13 cellular contexts compared by ENCODE assay signal in genomic region chr10:28664369-28664740, GRCh38. TPM values are rescaled to one million over a fixed set of nuclear protein-coding genes. Genes with fewer than 3 reads are reported as not detected.
DNase-seq lines count a peak whose midpoint lies in the region; ATAC-seq, FAIRE-seq and TF ChIP-seq lines count a peak whose summit lies in the region.
"Had no signal": no experiment of that assay in that cellular context is flagged by ENCODE, and none has a peak within 500 bp of the region (broad histone marks: within the 10 kb centered on the region; RNA-seq: fewer than 3 reads in every experiment).

No MANE protein-coding gene starts in this region.

- H3K27ac ChIP-seq in A549 (peak overlapping the region; percentile 47 to 67; a peak in 5 of 6 replicates), coronary artery (peak overlapping the region; percentile 26 to 52), mesenchymal stem cell (ENCODE audit: low read length, poor library complexity, severe bottlenecking) (no peak overlapping the region), testis (no peak overlapping the region)
- H3K27ac ChIP-seq: transverse colon, VCaP had no signal

- POLR2A ChIA-PET in A549 (lab: Yijun Ruan, JAX) = interaction anchor here (1.1 to 1.5 kb wide), 2 partner anchors 13 to 327 kb away, joined by 6 to 9 read pairs; partner anchors contain the start of gene BAMBI

- H3K36me3 ChIP-seq in mesenchymal stem cell (ENCODE audit: control insufficient read depth in 1 of 2, insufficient read depth in 2 of 2, low read depth in 1 of 2, low read length in 2 of 2) = no peaks in the 10 kb centered on the region
- H3K36me3 ChIP-seq in testis (ENCODE audit: low read depth, missing control alignments) = no peaks in the 10 kb centered on the region
- H3K36me3 ChIP-seq: transverse colon had no signal

- DNase-seq in A549 (ENCODE audit: low read depth in 1 of 2, low spot score in 1 of 2) = no peak
- DNase-seq in LHCN-M2 (ENCODE audit: low read depth) = peak; percentile 31
- DNase-seq in coronary artery (ENCODE audit: low spot score) = no peak
- peak; percentile 88 for DNase-seq in mesenchymal stem cell
- DNase-seq in NCI-H1092 (lab: John Stamatoyannopoulos, UW) = no peak
- no peak for DNase-seq in NCI-H774 (lab: John Stamatoyannopoulos, UW)
- DNase-seq in testis = no peak
- DNase-seq in stimulated activated CD4-positive, alpha-beta T cell treated with anti-CD3 and anti-CD28 coated beads, Interleukin-12 subunit alpha, Interleukin-12 subunit beta, amount 100 ng/mL, for 4 hours = no peak
- DNase-seq: SIG-M5 had no signal

- H3K9ac ChIP-seq in mesenchymal stem cell (ENCODE audit: low read length) = peak overlapping the region; percentile 17

- H3K79me1 ChIP-seq in mesenchymal stem cell (replicated peaks; ENCODE audit: low read length, poor library complexity, severe bottlenecking) = no peaks in the 10 kb centered on the region

- H3K27me3 ChIP-seq in mesenchymal stem cell (ENCODE audit: control insufficient read depth in 1 of 2, insufficient read depth in 1 of 2, low read length in 2 of 2) (peaks cover 21 to 29% of the 10 kb centered on the region in 2 experiments), testis (no peaks in the 10 kb centered on the region)

- no peak overlapping the region for H2AFZ ChIP-seq in mesenchymal stem cell (ENCODE audit: low read depth, low read length)

- TF ChIP-seq POLR2A in A549 (IDR thresholded peaks at IDR 0.05; ENCODE audit: low read length) (no peak), testis (IDR thresholded peaks at IDR 0.05) (no peak)

- no peak overlapping the region for H2BK12ac ChIP-seq in mesenchymal stem cell (ENCODE audit: low read length in 2 of 2)

- 34% methylated on average over 6 of the region's 6 CpGs for WGBS in A549 (ENCODE audit: missing lambda C conversion rate)
- 43% methylated on average over 6 of the region's 6 CpGs for WGBS in mesenchymal stem cell
- WGBS in testis, 2 donors = 70% methylated on average over 6 of the region's 6 CpGs

- CTCF ChIA-PET in A549 (lab: Yijun Ruan, JAX) = interaction anchor here (0.6 to 5.0 kb wide), 96 partner anchors 8 to 934 kb away, joined by 3 to 57 read pairs (median 4); no protein-coding TSS in a partner anchor

- peak overlapping the region; percentile 49 for H4K8ac ChIP-seq in mesenchymal stem cell (ENCODE audit: low read length)

- no peak for ATAC-seq in A549

- no peak for FAIRE-seq in A549 (lab: Jason Lieb, UNC)

- H4K91ac ChIP-seq in mesenchymal stem cell (ENCODE audit: low read length) = no peak overlapping the region

- no peak overlapping the region for H3K14ac ChIP-seq in mesenchymal stem cell (ENCODE audit: low read length in 2 of 2)

- no peaks in the 10 kb centered on the region for H3K9me3 ChIP-seq in A549
- peaks cover 2% of the 10 kb centered on the region for H3K9me3 ChIP-seq in mesenchymal stem cell (ENCODE audit: control insufficient read depth, low read length)
- no peaks in the 10 kb centered on the region for H3K9me3 ChIP-seq in testis
- H3K9me3 ChIP-seq: transverse colon had no signal

- H2BK120ac ChIP-seq in mesenchymal stem cell (ENCODE audit: low read depth, low read length) = no peak overlapping the region

- TF ChIP-seq EP300 in A549 (IDR thresholded peaks at IDR 0.05) = no peak

- no peak for TF ChIP-seq RAD21 in A549 (conservative IDR thresholded peaks at IDR 0.05 in 1 of 2, IDR thresholded peaks at IDR 0.05 in 1 of 2)

- no peak overlapping the region for H3K18ac ChIP-seq in mesenchymal stem cell (ENCODE audit: low read depth in 1 of 2, low read length in 2 of 2)

- H3K4me1 ChIP-seq in A549 (peaks cover 28% of the 10 kb centered on the region), mesenchymal stem cell (ENCODE audit: control insufficient read depth, insufficient read depth, low read depth, low read length) (peaks cover 7% of the 10 kb centered on the region), testis (peaks cover 9% of the 10 kb centered on the region)

- H3K4ac ChIP-seq in mesenchymal stem cell (ENCODE audit: low read depth in 1 of 2, low read length in 2 of 2) = no peak overlapping the region

- H2AK5ac ChIP-seq in mesenchymal stem cell (ENCODE audit: low read length, severe bottlenecking) = no peak overlapping the region

- TF ChIP-seq CTCF in A549 (IDR thresholded peaks at IDR 0.05) = no peak
- TF ChIP-seq CTCF in coronary artery (IDR thresholded peaks at IDR 0.05) = no peak
- TF ChIP-seq CTCF in testis (IDR thresholded peaks at IDR 0.05) = no peak

- H3K23ac ChIP-seq in mesenchymal stem cell (ENCODE audit: low read length in 2 of 2) = no peak overlapping the region

- H3K4me2 ChIP-seq in A549 = peak overlapping the region; percentile 52
- no peak overlapping the region for H3K4me2 ChIP-seq in mesenchymal stem cell (ENCODE audit: low read length, poor library complexity, severe bottlenecking)

- H3K4me3 ChIP-seq in A549 (no peak overlapping the region), coronary artery (no peak overlapping the region), mesenchymal stem cell (ENCODE audit: insufficient read depth in 1 of 2, low read depth in 1 of 2, low read length in 2 of 2) (no peak overlapping the region), testis (no peak overlapping the region)
- H3K4me3 ChIP-seq: dorsolateral prefrontal cortex, transverse colon had no signal

- H2BK15ac ChIP-seq in mesenchymal stem cell (ENCODE audit: low read depth, poor library complexity, severe bottlenecking) = no peak overlapping the region

- H2BK5ac ChIP-seq in mesenchymal stem cell (ENCODE audit: low read depth, low read length, poor library complexity, severe bottlenecking) = no peak overlapping the region

- intact Hi-C loops in testis (cut with DNase I; ENCODE audit: low total_unique reads) = loop anchor here (10.0 kb wide), 1 partner anchor 330 kb away; no protein-coding TSS in a partner anchor

TF ChIP-seq in A549, 52 proteins besides CTCF, POLR2A, EP300 and RAD21:
- TF ChIP-seq HOXB5 (CRISPR knock-in tag; IDR thresholded peaks at IDR 0.05) (no peak), FOSL2 (IDR thresholded peaks at IDR 0.05) (no peak), FOSL2 (CRISPR knock-in tag; IDR thresholded peaks at IDR 0.05) (no peak), BHLHE40 (IDR thresholded peaks at IDR 0.05; ENCODE audit: low read depth, low read length) (no peak), ZC3H11A (IDR thresholded peaks at IDR 0.05) (no peak), HEYL (CRISPR knock-in tag; IDR thresholded peaks at IDR 0.05) (no peak), ELK1 (IDR thresholded peaks at IDR 0.05; ENCODE audit: low read depth, low read length) (no peak), E2F6 (IDR thresholded peaks at IDR 0.05; ENCODE audit: borderline replicate concordance, low read depth) (no peak), KDM1A (IDR thresholded peaks at IDR 0.05; ENCODE audit: low read depth) (no peak), FOXS1 (CRISPR knock-in tag; IDR thresholded peaks at IDR 0.05) (no peak), RCOR1 (IDR thresholded peaks at IDR 0.05; ENCODE audit: low read depth, low read length) (no peak), HDAC2 (IDR thresholded peaks at IDR 0.05) (no peak), HMGXB4 (CRISPR knock-in tag; IDR thresholded peaks at IDR 0.05; ENCODE audit: borderline replicate concordance) (no peak), JUNB (IDR thresholded peaks at IDR 0.05) (no peak)

RNA-seq across cellular contexts. Expression of gene BAMBI, which starts 13.0 kb away (rescaled TPM):
- polyA plus RNA-seq in A549 (2011; rRNA removed) (40.5 and 60.8 TPM in 2 replicates), A549 (2017; fragmentation: RNase III; extraction: RNeasy Plus Mini Kit Qiagen cat#74134 plus additional on column Dnase treatment) (23.2 to 26.1 TPM (median 25.6 TPM) in 3 replicates), testis (ENCODE audit: insufficient read depth, low read depth, low replicate concordance) (24.4 TPM)
- polyA plus RNA-seq in A549 (2012; cell fraction: cytosol; rRNA removed) = 20.6 and 25.0 TPM in 2 replicates
- polyA plus RNA-seq in A549 (2012; cell fraction: nucleus; rRNA removed) = 24.3 and 33.2 TPM in 2 replicates
- 25.2 and 32.9 TPM in 2 replicates for polyA minus RNA-seq in A549 (2011; rRNA and poly(A)+ RNA removed)
- total RNA-seq in LHCN-M2 (2014; rRNA removed) (0.80 and 1.7 TPM in 2 replicates), testis (10 to 100 TPM; 49.7 to 59.6 TPM)
- 4.0 TPM for polyA plus RNA-seq in LHCN-M2 (2012)
- 156 TPM for polyA plus RNA-seq in mesenchymal stem cell (2013, experiment 1 of 2)
- 155 TPM for polyA plus RNA-seq in mesenchymal stem cell (2013, experiment 2 of 2)
- total RNA-seq: T-helper 1 cell treated with Interleukin-12 subunit alpha and Interleukin-12 subunit beta and Interleukin-4 antibody, amounts not matched to agents 30 ng/mL and 1 ng/mL, for 36 hours had no signal

Comparison
In these comparisons a context has a peak if more than half of its experiments do, and no peak if none do; other contexts are left out.
1. DNase-seq: peak in LHCN-M2 (single experiment) and mesenchymal stem cell (single experiment); none in A549 (0 of 2), coronary artery (single experiment), NCI-H1092 (single experiment), NCI-H774 (single experiment), testis (single experiment) and stimulated activated CD4-positive, alpha-beta T cell treated with anti-CD3 and anti-CD28 coated beads, Interleukin-12 subunit alpha, Interleukin-12 subunit beta, amount 100 ng/mL, for 4 hours (single experiment).
2. H3K27ac ChIP-seq: peak in A549 (2 of 2) and coronary artery (2 of 2); none in mesenchymal stem cell (single experiment) and testis (0 of 2).
3. RNA of gene BAMBI, which starts 13.0 kb away (total RNA-seq): 49.7 to 59.6 TPM in testis; 0.80 to 1.7 TPM in LHCN-M2; every median in the first group is over 10 times any median in the second.